In genomic region chr2:200964498-200964897, GRCh38 we compare ENCODE assay signal across 8 cellular contexts. TPM values are rescaled to one million over a fixed set of nuclear protein-coding genes. Genes with fewer than 3 reads are reported as not detected.
DNase-seq lines count a peak whose midpoint lies in the region; ATAC-seq and TF ChIP-seq lines count a peak whose summit lies in the region.

No MANE protein-coding gene starts in this region.

- ATAC-seq in right lobe of liver, result no peak
- ATAC-seq in activated CD4-positive, CD25-positive, alpha-beta regulatory T cell treated with anti-CD3 and anti-CD28 coated beads, Interleukin-2, amount 50 U/mL, for 24 hours, result no peak
- no peak for ATAC-seq in HG03045 (IDR thresholded peaks at IDR 0.05; ENCODE audit: unreplicated experiment)

- H3K27ac ChIP-seq in right lobe of liver, result peak overlapping the region in 1 of 3 donors; percentile 68

- no peaks in the 10 kb centered on the region for H3K27me3 Mint-ChIP-seq in activated naive CD4-positive, alpha-beta T cell treated with anti-CD3 and anti-CD28 coated beads, Interleukin-2, amount 50 U/mL, for 24 hours
- H3K27me3 Mint-ChIP-seq in activated naive CD8-positive, alpha-beta T cell, result no peaks in the 10 kb centered on the region
- no peaks in the 10 kb centered on the region for H3K27me3 Mint-ChIP-seq in type B pancreatic cell

- no peaks in the 10 kb centered on the region for H3K9me3 Mint-ChIP-seq in activated naive CD4-positive, alpha-beta T cell treated with anti-CD3 and anti-CD28 coated beads, Interleukin-2, amount 50 U/mL, for 24 hours
- H3K9me3 Mint-ChIP-seq in activated naive CD8-positive, alpha-beta T cell (ENCODE audit: low read depth), result no peaks in the 10 kb centered on the region
- H3K9me3 Mint-ChIP-seq in type B pancreatic cell, result no peaks in the 10 kb centered on the region

- no peaks in the 10 kb centered on the region for H3K27me3 ChIP-seq in right lobe of liver

- intact Hi-C loops in right lobe of liver (cut with DNase I), result no loop called here

- no peak for DNase-seq in activated naive CD4-positive, alpha-beta T cell treated with anti-CD3 and anti-CD28 coated beads, Interleukin-2, amount 50 U/mL, for 16 hours
- no peak for DNase-seq in right lobe of liver
- DNase-seq in type B pancreatic cell (ENCODE audit: extremely low spot score, unreplicated experiment), result no peak
- DNase-seq in CD1c-positive myeloid dendritic cell (ENCODE audit: extremely low spot score), result no peak

- H3K4me3 ChIP-seq in right lobe of liver, result peak overlapping the region; percentile 77 to 86 (median 85)

- H3K4me1 Mint-ChIP-seq in activated naive CD4-positive, alpha-beta T cell treated with anti-CD3 and anti-CD28 coated beads, Interleukin-2, amount 50 U/mL, for 24 hours, result peaks cover 77% of the 10 kb centered on the region
- H3K4me1 Mint-ChIP-seq in activated naive CD8-positive, alpha-beta T cell (ENCODE audit: low read depth), result peaks cover 58% of the 10 kb centered on the region
- peaks cover 39% of the 10 kb centered on the region for H3K4me1 Mint-ChIP-seq in type B pancreatic cell (ENCODE audit: unreplicated experiment)

- peak overlapping the region; percentile 99 for H3K27ac Mint-ChIP-seq in activated naive CD4-positive, alpha-beta T cell treated with anti-CD3 and anti-CD28 coated beads, Interleukin-2, amount 50 U/mL, for 24 hours
- peak overlapping the region; percentile 96 for H3K27ac Mint-ChIP-seq in activated naive CD8-positive, alpha-beta T cell
- H3K27ac Mint-ChIP-seq in type B pancreatic cell, result peak overlapping the region; percentile 99

- peaks cover 0 to 30% (median 16%) of the 10 kb centered on the region in 4 donors for H3K4me1 ChIP-seq in right lobe of liver

- TF ChIP-seq POLR2A in right lobe of liver (IDR thresholded peaks at IDR 0.05), result no peak

- no peak for TF ChIP-seq CTCF in right lobe of liver (IDR thresholded peaks at IDR 0.05)
- TF ChIP-seq CTCF in type B pancreatic cell (conservative IDR thresholded peaks at IDR 0.05), result no peak

- peaks cover 6% of the 10 kb centered on the region for H3K36me3 Mint-ChIP-seq in activated naive CD4-positive, alpha-beta T cell treated with anti-CD3 and anti-CD28 coated beads, Interleukin-2, amount 50 U/mL, for 24 hours
- H3K36me3 Mint-ChIP-seq in activated naive CD8-positive, alpha-beta T cell, result peaks cover 3% of the 10 kb centered on the region
- H3K36me3 Mint-ChIP-seq in type B pancreatic cell, result peaks cover 3% of the 10 kb centered on the region

- no peaks in the 10 kb centered on the region for H3K36me3 ChIP-seq in right lobe of liver

- 66% methylated on average over 6 of the region's 6 CpGs for WGBS in right lobe of liver (ENCODE audit: insufficient coverage, low coverage, low lambda C conversion rate, missing lambda C conversion rate)

- H3K4me3 Mint-ChIP-seq in activated naive CD4-positive, alpha-beta T cell treated with anti-CD3 and anti-CD28 coated beads, Interleukin-2, amount 50 U/mL, for 24 hours, result peak overlapping the region; percentile 98
- H3K4me3 Mint-ChIP-seq in activated naive CD8-positive, alpha-beta T cell, result peak overlapping the region; percentile 99
- peak overlapping the region; percentile 94 for H3K4me3 Mint-ChIP-seq in type B pancreatic cell

- no peaks in the 10 kb centered on the region for H3K9me3 ChIP-seq in right lobe of liver

RNA-seq across cellular contexts. Expression of gene ORC2, which starts 1.0 kb away (rescaled TPM):
- 10 to 100 TPM in 3 of 6 experiments, 1 to 10 TPM in 3; 5.3 to 13.6 (median 8.4) TPM for total RNA-seq in right lobe of liver
- 35.6 and 38.3 TPM in 2 replicates for total RNA-seq in type B pancreatic cell (ENCODE audit: low replicate concordance)
